ENCODE assay signal across 34 cellular contexts in the genomic region with DNA sequence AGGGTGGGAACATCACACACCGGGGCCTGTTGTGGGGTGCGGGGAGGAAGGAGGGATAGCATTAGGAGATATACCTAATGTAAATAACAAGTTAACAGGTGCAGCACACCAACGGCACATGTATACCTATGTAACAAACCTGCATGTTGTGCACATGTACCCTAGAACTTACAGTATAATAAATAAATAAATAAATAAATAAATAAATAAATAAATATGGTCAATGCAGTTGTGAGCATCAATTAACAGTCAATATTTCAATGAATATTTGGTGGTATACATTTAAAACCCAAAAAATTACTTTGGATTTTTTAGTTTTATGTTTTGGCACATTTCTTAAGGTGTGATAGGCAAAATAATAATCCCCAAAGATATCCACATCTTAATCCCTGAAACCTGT.
"Had no signal": no experiment of that assay in that cellular context is flagged by ENCODE, and none has a peak within 500 bp of the region (broad histone marks: within the 10 kb centered on the region; RNA-seq: fewer than 3 reads in every experiment).

No MANE protein-coding gene starts in this region.

- DNase-seq: activated effector memory CD4-positive, alpha-beta T cell treated with anti-CD3 and anti-CD28 coated beads, Interleukin-2, amount 50 U/mL, for 16 hours; activated effector memory CD4-positive, alpha-beta T cell treated with Interleukin-2 at 50 U/mL for 16 hours; activated gamma-delta T cell; activated gamma-delta T cell treated with Interleukin-2 at 50 U/mL for 16 hours; activated naive CD4-positive, alpha-beta T cell; activated naive CD4-positive, alpha-beta T cell treated with anti-CD3 and anti-CD28 coated beads for 36 hours; activated naive CD4-positive, alpha-beta T cell treated with anti-CD3 and anti-CD28 coated beads, Interleukin-2, amount 10 ng/mL, durations not matched to agents 7 days and 5 days; activated naive CD4-positive, alpha-beta T cell treated with anti-CD3 and anti-CD28 coated beads, Interleukin-2, amount 50 U/mL, for 16 hours; activated naive CD4-positive, alpha-beta T cell treated with Interleukin-2 at 50 U/mL for 16 hours; activated naive CD8-positive, alpha-beta T cell treated with anti-CD3 and anti-CD28 coated beads for 36 hours; activated naive CD8-positive, alpha-beta T cell treated with anti-CD3 and anti-CD28 coated beads, Interleukin-2, amount 10 ng/mL, durations not matched to agents 7 days and 5 days; activated naive CD8-positive, alpha-beta T cell treated with anti-CD3 and anti-CD28 coated beads, Interleukin-2, amount 50 U/mL, for 24 hours; activated T-cell treated with anti-CD3 and anti-CD28 coated beads, Interleukin-2, amount 50 U/mL, for 1 hour; activated T-cell treated with anti-CD3 and anti-CD28 coated beads, Interleukin-2, amount 50 U/mL, for 24 hours; activated T-cell treated with anti-CD3 and anti-CD28 coated beads, Interleukin-2, amount 50 U/mL, for 4 hours; activated T-cell treated with anti-CD3 and anti-CD28 coated beads, Interleukin-2, amount 50 U/mL, for 48 hours; activated T-cell treated with anti-CD3 and anti-CD28 coated beads, Interleukin-2, amount 50 U/mL, for 72 hours; adrenal gland; amniotic stem cell; amygdala; anterior cingulate cortex; aorta; body of pancreas; brain microvascular endothelial cell; caudate nucleus; central memory CD4-positive, alpha-beta T cell; cerebellar nuclear complex had no signal

- H3K9me3 ChIP-seq: adrenal gland, ascending aorta, body of pancreas, breast epithelium had no signal

- H3K27ac ChIP-seq: adrenal gland, ascending aorta, body of pancreas, brain microvascular endothelial cell, breast epithelium, cardiac muscle cell had no signal

- H3K27me3 ChIP-seq: adrenal gland, ascending aorta, body of pancreas, brain microvascular endothelial cell, breast epithelium, cardiac muscle cell had no signal

- H3K36me3 ChIP-seq: adrenal gland, ascending aorta, brain microvascular endothelial cell, breast epithelium, cardiac muscle cell had no signal

- ATAC-seq: activated naive CD4-positive, alpha-beta T cell treated with anti-CD3 and anti-CD28 coated beads, Interleukin-2, amount 50 U/mL, for 72 hours; activated naive CD8-positive, alpha-beta T cell treated with anti-CD3 and anti-CD28 coated beads, Interleukin-2, amount 50 U/mL, for 24 hours; activated T-cell treated with anti-CD3 and anti-CD28 coated beads, Interleukin-2, amount 50 U/mL, for 4 hours; activated T-cell treated with anti-CD3 and anti-CD28 coated beads, Interleukin-2, amount 50 U/mL, for 72 hours; activated T-helper 17 cell treated with anti-CD3 and anti-CD28 coated beads, Interleukin-2, amount 50 U/mL, for 72 hours; body of pancreas had no signal

- H3K4me1 ChIP-seq: body of pancreas, breast epithelium had no signal

- H3K4me3 ChIP-seq: adrenal gland, ascending aorta, body of pancreas, breast epithelium, cardiac muscle cell had no signal

- FAIRE-seq: astrocyte, bronchial epithelial cell had no signal
